20 cellular contexts compared by ENCODE assay signal in genomic region chr20:49557449-49557848, GRCh38. TPM values are rescaled to one million over a fixed set of nuclear protein-coding genes. Genes with fewer than 3 reads are reported as not detected.
DNase-seq lines count a peak whose midpoint lies in the region; ATAC-seq and TF ChIP-seq lines count a peak whose summit lies in the region.
"Had no signal": no experiment of that assay in that cellular context is flagged by ENCODE, and none has a peak within 500 bp of the region (broad histone marks: within the 10 kb centered on the region; RNA-seq: fewer than 3 reads in every experiment).

No MANE protein-coding gene starts in this region.

- H3K9me3 Mint-ChIP-seq in activated CD4-positive, alpha-beta T cell treated with anti-CD3 and anti-CD28 coated beads, Interleukin-2, amount 10 ng/mL, durations not matched to agents 24 days and 14 days: peaks cover 16% of the 10 kb centered on the region
- H3K9me3 Mint-ChIP-seq: type B pancreatic cell had no signal

- no peak overlapping the region for H4K8ac ChIP-seq in mesendoderm (ENCODE audit: low read depth, low read length)

- peak overlapping the region in 2 of 12 donors; percentile 1 to 13 for H3K4me3 ChIP-seq in heart left ventricle
- H3K4me3 ChIP-seq in ascending aorta: peak overlapping the region; percentile 13 to 52
- no peak overlapping the region for H3K4me3 ChIP-seq in mesendoderm (ENCODE audit: low read length)
- no peak overlapping the region for H3K4me3 ChIP-seq in transverse colon
- H3K4me3 ChIP-seq: HAP-1 had no signal

- H2AK5ac ChIP-seq in mesendoderm (ENCODE audit: low read length): no peak overlapping the region

- no peak overlapping the region for H3K4me2 ChIP-seq in mesendoderm (ENCODE audit: low read length)

- no peak overlapping the region for H3K27ac Mint-ChIP-seq in activated CD4-positive, alpha-beta T cell treated with anti-CD3 and anti-CD28 coated beads, Interleukin-2, amount 10 ng/mL, durations not matched to agents 24 days and 14 days
- H3K27ac Mint-ChIP-seq: activated naive CD8-positive, alpha-beta T cell; type B pancreatic cell had no signal

- peaks cover 0 to 68% (median 17%) of the 10 kb centered on the region in 12 donors for H3K4me1 ChIP-seq in heart left ventricle
- H3K4me1 ChIP-seq in ascending aorta: peaks cover 21 to 81% of the 10 kb centered on the region in 2 donors
- H3K4me1 ChIP-seq in mesendoderm (ENCODE audit: control insufficient read depth, low read depth, low read length): peaks cover 5% of the 10 kb centered on the region
- H3K4me1 ChIP-seq in transverse colon: peaks cover 4 to 11% (median 6%) of the 10 kb centered on the region in 4 donors
- H3K4me1 ChIP-seq: HAP-1 had no signal

- ATAC-seq in heart left ventricle: no peak
- ATAC-seq in left ventricle myocardium superior: no peak
- ATAC-seq: activated T-cell treated with anti-CD3 and anti-CD28 coated beads, Interleukin-2, amount 50 U/mL, for 4 hours had no signal

- TF ChIP-seq CTCF in heart left ventricle (IDR thresholded peaks at IDR 0.05) (no peak), ascending aorta (IDR thresholded peaks at IDR 0.05) (no peak), transverse colon (IDR thresholded peaks at IDR 0.05) (no peak)

- no peak overlapping the region for H4K5ac ChIP-seq in mesendoderm (ENCODE audit: low read length)

- peak overlapping the region; percentile 30 for H3K56ac ChIP-seq in mesendoderm (ENCODE audit: low read length)

- H3K36me3 ChIP-seq in heart left ventricle: peaks cover 0 to 10% (median 0%) of the 10 kb centered on the region in 9 donors
- H3K36me3 ChIP-seq in ascending aorta: peaks cover 9 to 15% of the 10 kb centered on the region in 2 donors
- no peaks in the 10 kb centered on the region for H3K36me3 ChIP-seq in mesendoderm (ENCODE audit: control insufficient read depth, insufficient read depth, low read length)
- H3K36me3 ChIP-seq in transverse colon: no peaks in the 10 kb centered on the region
- H3K36me3 ChIP-seq: HAP-1 had no signal

- no peak overlapping the region for H2BK15ac ChIP-seq in mesendoderm (replicated peaks; ENCODE audit: low read depth)

- peaks cover 33% of the 10 kb centered on the region for H3K36me3 Mint-ChIP-seq in activated CD4-positive, alpha-beta T cell treated with anti-CD3 and anti-CD28 coated beads, Interleukin-2, amount 10 ng/mL, durations not matched to agents 24 days and 14 days (ENCODE audit: low read depth)

- no peak overlapping the region for H2BK120ac ChIP-seq in mesendoderm (ENCODE audit: low read depth, low read length)

- TF ChIP-seq POLR2A in heart left ventricle (IDR thresholded peaks at IDR 0.05) (no peak), transverse colon (IDR thresholded peaks at IDR 0.05) (no peak)

- peak overlapping the region in 7 of 12 donors; percentile 15 to 81 (median 39) for H3K27ac ChIP-seq in heart left ventricle
- peak overlapping the region; percentile 97 to 100 for H3K27ac ChIP-seq in ascending aorta
- H3K27ac ChIP-seq in mesendoderm (ENCODE audit: low read depth, low read length): no peak overlapping the region
- H3K27ac ChIP-seq in transverse colon: peak overlapping the region; percentile 22 to 87 (median 52)
- H3K27ac ChIP-seq: C4-2B had no signal

- peaks cover 9% of the 10 kb centered on the region for H3K4me1 Mint-ChIP-seq in activated CD4-positive, alpha-beta T cell treated with anti-CD3 and anti-CD28 coated beads, Interleukin-2, amount 10 ng/mL, durations not matched to agents 24 days and 14 days

- no peak overlapping the region for H2BK5ac ChIP-seq in mesendoderm (ENCODE audit: low read length)

- H3K79me1 ChIP-seq in mesendoderm (ENCODE audit: low read length): peaks cover 7% of the 10 kb centered on the region

- H3K18ac ChIP-seq in mesendoderm (ENCODE audit: low read length): no peak overlapping the region

- intact Hi-C loops in heart left ventricle (cut with DNase I): loop anchor here in 2 of 10 donors (5.0 kb wide), 1 partner anchor 35 kb away; no protein-coding TSS in a partner anchor
- intact Hi-C loops in left ventricle myocardium superior (cut with micrococcal nuclease): no loop called here
- intact Hi-C loops in ascending aorta (cut with DNase I): loop anchor here (5.0 kb wide), 1 partner anchor 35 kb away; no protein-coding TSS in a partner anchor
- intact Hi-C loops in transverse colon (cut with DNase I; ENCODE audit: low total_unique reads): no loop called here
- intact Hi-C loops in activated CD4-positive, alpha-beta T cell treated with anti-CD3 and anti-CD28 coated beads, Interleukin-2, amount 10 ng/mL, durations not matched to agents 24 days and 14 days (cut with micrococcal nuclease): no loop called here

- H3K9me3 ChIP-seq in heart left ventricle: no peaks in the 10 kb centered on the region
- H3K9me3 ChIP-seq in ascending aorta: no peaks in the 10 kb centered on the region
- H3K9me3 ChIP-seq in transverse colon: no peaks in the 10 kb centered on the region
- H3K9me3 ChIP-seq: HAP-1 had no signal

- DNase-seq in heart left ventricle: no peak
- DNase-seq in left ventricle myocardium superior: no peak
- no peak for DNase-seq in ascending aorta (ENCODE audit: low spot score in 2 of 2)
- DNase-seq in mesendoderm: no peak
- DNase-seq in transverse colon: no peak
- DNase-seq in NCI-H524 treated with DMSO at 0.1 percent for 48 hours (lab: John Stamatoyannopoulos, UW): no peak
- no peak for DNase-seq in NK-92 treated with Interleukin-12 subunit alpha and Interleukin-12 subunit beta, amount 100 ng/mL, for 24 hours (lab: John Stamatoyannopoulos, UW)
- no peak for DNase-seq in activated CD4-positive, alpha-beta T cell treated with anti-CD3 and anti-CD28 coated beads, Interleukin-2, amount 10 ng/mL, durations not matched to agents 24 days and 14 days
- DNase-seq: 8988T; activated CD4-positive, alpha-beta T cell treated with anti-CD3 and anti-CD28 coated beads, Interleukin-2, amount 50 U/mL, for 4 hours; activated T-cell treated with anti-CD3 and anti-CD28 coated beads, Interleukin-2, amount 50 U/mL, for 4 hours; DMS153; midbrain; NCI-H1930; NCI-H510A; stimulated activated CD4-positive, alpha-beta T cell treated with anti-CD3 and anti-CD28 coated beads, Interleukin-4, amount 100 ng/mL, for 4 hours had no signal

- in situ Hi-C loops in transverse colon (cut with MboI; ENCODE audit: low pct_ligation_motif_present in 1 of 4, low pct_unique_long_range_greater_than_20kb in 1 of 4, low sequenced_read_pairs in 3 of 4): no loop called here

- H3K79me2 ChIP-seq in mesendoderm (ENCODE audit: control insufficient read depth, insufficient read depth, low read length): peaks cover 2% of the 10 kb centered on the region

- WGBS in heart left ventricle, 4 donors: 67 to 76% (median 72%) methylated on average over 5 of the region's 5 CpGs
- no CpG with 5 or more reads among the region's 5 CpGs for WGBS in mesendoderm (ENCODE audit: extremely low coverage, insufficient coverage, low lambda C conversion rate)
- 47 to 65% methylated on average over 3 to 5 of the region's 5 CpGs for WGBS in transverse colon (ENCODE audit: low coverage in 1 of 2), 2 donors

- no peak overlapping the region for H3K4me3 Mint-ChIP-seq in activated CD4-positive, alpha-beta T cell treated with anti-CD3 and anti-CD28 coated beads, Interleukin-2, amount 10 ng/mL, durations not matched to agents 24 days and 14 days
- H3K4me3 Mint-ChIP-seq: activated naive CD8-positive, alpha-beta T cell; activated T-cell treated with anti-CD3 and anti-CD28 coated beads, Interleukin-2, amount 50 U/mL, for 4 hours; type B pancreatic cell had no signal

- H3K27me3 ChIP-seq in heart left ventricle: peaks cover 0 to 5% (median 0%) of the 10 kb centered on the region in 9 donors
- H3K27me3 ChIP-seq in ascending aorta: no peaks in the 10 kb centered on the region
- H3K27me3 ChIP-seq in mesendoderm (ENCODE audit: insufficient read depth, low read length, poor library complexity): no peaks in the 10 kb centered on the region
- H3K27me3 ChIP-seq in transverse colon: peaks cover 23% of the 10 kb centered on the region

- H3K23ac ChIP-seq in mesendoderm (ENCODE audit: low read length): no peak overlapping the region

- peaks cover 26% of the 10 kb centered on the region for H3K27me3 Mint-ChIP-seq in activated CD4-positive, alpha-beta T cell treated with anti-CD3 and anti-CD28 coated beads, Interleukin-2, amount 10 ng/mL, durations not matched to agents 24 days and 14 days
- H3K27me3 Mint-ChIP-seq: type B pancreatic cell had no signal

- no peak for TF ChIP-seq EP300 in transverse colon (IDR thresholded peaks at IDR 0.05; ENCODE audit: low read depth)

- peak overlapping the region; percentile 64 for H3K4ac ChIP-seq in mesendoderm (ENCODE audit: low read depth, low read length)

- H3K9ac ChIP-seq in mesendoderm (ENCODE audit: low read length): no peak overlapping the region

RNA-seq across cellular contexts. Expression of gene PTGIS, which starts 10.5 kb away (rescaled TPM):
- total RNA-seq in heart left ventricle: 10 to 100 TPM; 11.9 to 95.2 (median 22.0) TPM
- polyA plus RNA-seq in heart left ventricle: 1 to 10 TPM; 5.3 to 7.3 TPM
- total RNA-seq in left ventricle myocardium superior: 24.0 TPM
- 288 TPM for total RNA-seq in ascending aorta
- polyA plus RNA-seq in mesendoderm (2013, experiment 1 of 2): 13.1 TPM
- polyA plus RNA-seq in mesendoderm (2013, experiment 2 of 2): 13.0 TPM
- total RNA-seq in transverse colon: 10 to 100 TPM in 3 of 4 donors, 1 to 10 TPM in 1; 9.4 to 22.3 (median 15.6) TPM
- total RNA-seq in activated CD4-positive, alpha-beta T cell treated with anti-CD3 and anti-CD28 coated beads, Interleukin-2, amount 10 ng/mL, durations not matched to agents 24 days and 14 days: 51.7 and 57.6 TPM in 2 replicates

Comparison
In these comparisons a context has a peak if more than half of its experiments do, and no peak if none do; other contexts are left out.
1. H3K4me3 ChIP-seq: peak in ascending aorta (2 of 2); none in mesendoderm (single experiment) and transverse colon (0 of 4).